In genomic region chr14:65472189-65472588, GRCh38 we compare ENCODE assay signal across 16 cellular contexts. TPM values are rescaled to one million over a fixed set of nuclear protein-coding genes. Genes with fewer than 3 reads are reported as not detected.
DNase-seq lines count a peak whose midpoint lies in the region; ATAC-seq, FAIRE-seq and TF ChIP-seq lines count a peak whose summit lies in the region.
"Had no signal": no experiment of that assay in that cellular context is flagged by ENCODE, and none has a peak within 500 bp of the region (broad histone marks: within the 10 kb centered on the region; RNA-seq: fewer than 3 reads in every experiment).

No MANE protein-coding gene starts in this region.

- no peak overlapping the region for H2AFZ ChIP-seq in K562 (ENCODE audit: low read depth, low read length)

- intact Hi-C loops in K562 (cut with micrococcal nuclease) = no loop called here

- no peaks in the 10 kb centered on the region for H3K9me3 Mint-ChIP-seq in stimulated activated naive CD8-positive, alpha-beta T cell treated with anti-CD3 and anti-CD28 coated beads, Interleukin-15, Interleukin-2, amounts not matched to agents 100 ng/mL and 50 ng/mL, for 24 hours
- H3K9me3 Mint-ChIP-seq: stimulated activated memory B cell treated with anti-CD40 and anti-IgM and Interleukin-4, amounts not matched to agents 10 μg/mL and 1 μg/mL and 100 μg/mL, for 72 hours had no signal

- no peaks in the 10 kb centered on the region for H3K36me3 ChIP-seq in K562 (ENCODE audit: control insufficient read depth, insufficient read depth, low read length)
- H3K36me3 ChIP-seq: vagina had no signal

- H3K4me3 ChIP-seq in K562 = no peak overlapping the region
- H3K4me3 ChIP-seq: vagina had no signal

- TF ChIP-seq EP300 in K562 (IDR thresholded peaks at IDR 0.05; ENCODE audit: low read length) = no peak

- CTCF ChIA-PET in K562 (lab: Yijun Ruan, JAX; ENCODE audit: low intra/inter-chr PET ratio) = no interaction called here

- no peak for TF ChIP-seq RAD21 in K562 (CRISPR knock-in tag; conservative IDR thresholded peaks at IDR 0.05 in 1 of 2, IDR thresholded peaks at IDR 0.05 in 1 of 2)

- POLR2A ChIA-PET in K562 (lab: Yijun Ruan, JAX) = interaction anchor here (0.7 kb wide), 1 partner anchor 21 kb away, joined by 5 read pairs; no protein-coding TSS in a partner anchor

- no peak for TF ChIP-seq POLR2A in K562 (conservative IDR thresholded peaks at IDR 0.05)

- H3K4me2 ChIP-seq in K562 (ENCODE audit: insufficient read depth, low read length) = no peak overlapping the region

- H3K79me2 ChIP-seq in K562 (ENCODE audit: control insufficient read depth, insufficient read depth, low read length) = no peaks in the 10 kb centered on the region

- no peaks in the 10 kb centered on the region for H3K9me3 ChIP-seq in K562 (replicated peaks; ENCODE audit: control insufficient read depth, insufficient read depth, low read depth, low read length)
- H3K9me3 ChIP-seq: vagina had no signal

- BruUV-seq in K562 (replicated peaks; lab: Mats Ljungman, UMichigan) = no TSS peak

- H3K4me1 ChIP-seq in K562 (replicated peaks in 1 of 2; ENCODE audit: control insufficient read depth in 2 of 2, insufficient read depth in 2 of 2, low read length in 2 of 2) = peaks cover 8 to 16% of the 10 kb centered on the region in 2 experiments; a peak in 3 of 5 replicates
- H3K4me1 ChIP-seq: foreskin keratinocyte, vagina had no signal

- ATAC-seq in stimulated activated naive CD8-positive, alpha-beta T cell treated with anti-CD3 and anti-CD28 coated beads, Interleukin-15, Interleukin-2, amounts not matched to agents 100 U/mL and 50 U/mL, for 24 hours = no peak
- peak; percentile 66 for ATAC-seq in K562
- ATAC-seq in HG03139 (IDR thresholded peaks at IDR 0.05; ENCODE audit: unreplicated experiment) = no peak
- ATAC-seq: foreskin keratinocyte; stimulated activated memory B cell treated with anti-CD40 and anti-IgM and Interleukin-4, amounts not matched to agents 10 μg/mL and 1 μg/mL and 100 μg/mL, for 72 hours had no signal

- no peak for FAIRE-seq in K562 (lab: Jason Lieb, UNC)

- H3K9ac ChIP-seq in K562 (ENCODE audit: insufficient read depth in 1 of 2, low read depth in 2 of 2, low read length in 2 of 2) = no peak overlapping the region

- H3K9me1 ChIP-seq in K562 (ENCODE audit: control insufficient read depth, insufficient read depth, low read length) = no peaks in the 10 kb centered on the region

- TF ChIP-seq CTCF in K562 (IDR thresholded peaks at IDR 0.05 in 2 of 3, conservative IDR thresholded peaks at IDR 0.05 in 1 of 3; ENCODE audit: insufficient read depth in 2 of 3, low read depth in 1 of 3, low read length in 3 of 3) = no peak

- H3K36me3 Mint-ChIP-seq in stimulated activated naive CD8-positive, alpha-beta T cell treated with anti-CD3 and anti-CD28 coated beads, Interleukin-15, Interleukin-2, amounts not matched to agents 100 ng/mL and 50 ng/mL, for 24 hours (ENCODE audit: low read depth) = peaks cover 39% of the 10 kb centered on the region

- in situ Hi-C loops in K562 (cut with MboI) = no loop called here

- no peak for DNase-seq in stimulated activated naive CD8-positive, alpha-beta T cell treated with anti-CD3 and anti-CD28 coated beads, Interleukin-15, Interleukin-2, amounts not matched to agents 100 U/mL and 50 U/mL, for 24 hours
- peak; percentile 71 for DNase-seq in NCI-H2171 treated with DMSO at 0.1 percent for 48 hours (lab: John Stamatoyannopoulos, UW)
- DNase-seq in K562 (ENCODE audit: extremely low read depth in 1 of 4, low spot score in 3 of 4) = peak in 1 of 4 experiments; percentile 33
- DNase-seq in COLO829 (ENCODE audit: low spot score) = no peak
- DNase-seq in activated CD4-positive, alpha-beta T cell treated with anti-CD3 and anti-CD28 coated beads for 1 hour = no peak
- DNase-seq in AG08396 (ENCODE audit: low spot score) = no peak
- DNase-seq: DMS53, foreskin keratinocyte, Kasumi-1, mesenchymal stem cell, NCI-H446 treated with DMSO at 0.1 percent for 48 hours had no signal

- no peaks in the 10 kb centered on the region for H3K27me3 ChIP-seq in K562 (ENCODE audit: control insufficient read depth in 2 of 2, insufficient read depth in 2 of 2, low read length in 2 of 2)
- H3K27me3 ChIP-seq: foreskin keratinocyte, vagina had no signal

- H4K20me1 ChIP-seq in K562 (replicated peaks; ENCODE audit: control insufficient read depth, insufficient read depth, low read length) = no peaks in the 10 kb centered on the region

- no peak overlapping the region for H3K4me3 Mint-ChIP-seq in stimulated activated naive CD8-positive, alpha-beta T cell treated with anti-CD3 and anti-CD28 coated beads, Interleukin-15, Interleukin-2, amounts not matched to agents 100 ng/mL and 50 ng/mL, for 24 hours
- H3K4me3 Mint-ChIP-seq: activated naive CD8-positive, alpha-beta T cell had no signal

- H3K4me1 Mint-ChIP-seq in stimulated activated naive CD8-positive, alpha-beta T cell treated with anti-CD3 and anti-CD28 coated beads, Interleukin-15, Interleukin-2, amounts not matched to agents 100 ng/mL and 50 ng/mL, for 24 hours (ENCODE audit: low read depth) = peaks cover 55% of the 10 kb centered on the region

- H3K27ac Mint-ChIP-seq in stimulated activated naive CD8-positive, alpha-beta T cell treated with anti-CD3 and anti-CD28 coated beads, Interleukin-15, Interleukin-2, amounts not matched to agents 100 ng/mL and 50 ng/mL, for 24 hours = peak overlapping the region; percentile 1

- H3K27ac ChIP-seq in K562 (ENCODE audit: extremely low read depth, low read depth, low read length) = no peak overlapping the region
- H3K27ac ChIP-seq: foreskin keratinocyte, vagina had no signal

- H3K27me3 Mint-ChIP-seq in stimulated activated naive CD8-positive, alpha-beta T cell treated with anti-CD3 and anti-CD28 coated beads, Interleukin-15, Interleukin-2, amounts not matched to agents 100 ng/mL and 50 ng/mL, for 24 hours = no peaks in the 10 kb centered on the region
- H3K27me3 Mint-ChIP-seq: activated naive CD8-positive, alpha-beta T cell; stimulated activated memory B cell treated with anti-CD40 and anti-IgM and Interleukin-4, amounts not matched to agents 10 μg/mL and 1 μg/mL and 100 μg/mL, for 72 hours had no signal

TF ChIP-seq in K562, 482 proteins besides CTCF, POLR2A, EP300 and RAD21:
- TF ChIP-seq EZH2 (IDR thresholded peaks at IDR 0.05; ENCODE audit: borderline replicate concordance, low read depth, low read length) (no peak), ARHGAP35 (IDR thresholded peaks at IDR 0.05; ENCODE audit: partially characterized antibody) (no peak), ZNF75A (CRISPR knock-in tag; IDR thresholded peaks at IDR 0.05) (no peak), CHAMP1 (IDR thresholded peaks at IDR 0.05) (no peak), CHCHD3 (CRISPR knock-in tag; IDR thresholded peaks at IDR 0.05) (no peak)

RNA-seq across cellular contexts. Expression of gene FUT8, which starts 59.7 kb away (rescaled TPM):
- 12.8 and 21.0 TPM in 2 replicates for total RNA-seq in K562 (2011; cell fraction: chromatin; rRNA removed; ENCODE audit: low replicate concordance)
- total RNA-seq in K562 (2011; cell fraction: nucleolus; rRNA removed) = 9.8 and 10.1 TPM in 2 replicates
- total RNA-seq in K562 (2011; cell fraction: nucleoplasm; rRNA removed) = 13.3 and 16.0 TPM in 2 replicates
- total RNA-seq in K562 (2014; rRNA removed) = 7.8 and 9.1 TPM in 2 replicates
- 10.6 and 11.9 TPM in 2 replicates for total RNA-seq in K562 (2014; rRNA removed; fragmentation: Illumina TruSeq; extraction: Trizol)
- total RNA-seq in K562 (2015; rRNA removed; fragmentation: Illumina TruSeq; extraction: Trizol) = 14.7 and 15.2 TPM in 2 replicates
- 13.3 and 14.2 TPM in 2 replicates for total RNA-seq in K562 (2021)
- 7.2 and 8.0 TPM in 2 replicates for polyA plus RNA-seq in K562 (2011; rRNA removed)
- 3.6 and 6.1 TPM in 2 replicates for polyA plus RNA-seq in K562 (2011; cell fraction: cytosol; rRNA removed)
- 4.1 and 4.7 TPM in 2 replicates for polyA plus RNA-seq in K562 (2011; cell fraction: nucleus; rRNA removed)
- 8.2 and 10.1 TPM in 2 replicates for polyA plus RNA-seq in K562 (2012)
- 8.6 and 11.0 TPM in 2 replicates for polyA plus RNA-seq in K562 (2014; fragmentation: Illumina TruSeq; extraction: Trizol)
- polyA plus RNA-seq in K562 (2014; fragmentation: Nextera tagmentation; extraction: Ambion mirVana) = 1 to 10 TPM; 4.1 to 6.0 TPM
- polyA plus RNA-seq in K562 (2014; rRNA removed) = 6.0 and 7.1 TPM in 2 replicates
- polyA minus RNA-seq in K562 (2011; rRNA and poly(A)+ RNA removed) = 13.7 and 19.0 TPM in 2 replicates
- polyA minus RNA-seq in K562 (2011; cell fraction: cytosol; rRNA and poly(A)+ RNA removed) = 3.4 and 3.8 TPM in 2 replicates
- 7.3 and 12.3 TPM in 2 replicates for polyA minus RNA-seq in K562 (2011; cell fraction: nucleus; rRNA and poly(A)+ RNA removed)
